Comparison of ENCODE assay signal across 9 cellular contexts in genomic region chrX:40402771-40403533, GRCh38.
DNase-seq lines count a peak whose midpoint lies in the region; ATAC-seq and TF ChIP-seq lines count a peak whose summit lies in the region.
"Had no signal": no experiment of that assay in that cellular context is flagged by ENCODE, and none has a peak within 500 bp of the region (broad histone marks: within the 10 kb centered on the region; RNA-seq: fewer than 3 reads in every experiment).

No MANE protein-coding gene starts in this region.

- no peaks in the 10 kb centered on the region for H3K27me3 Mint-ChIP-seq in CD8-positive, alpha-beta T cell (ENCODE audit: low read depth)
- H3K27me3 Mint-ChIP-seq: stimulated activated naive CD8-positive, alpha-beta T cell treated with anti-CD3 and anti-CD28 coated beads, Interleukin-15, Interleukin-2, amounts not matched to agents 100 ng/mL and 50 ng/mL, for 24 hours had no signal

- CTCF ChIA-PET in AG04449 (lab: Yijun Ruan, JAX), result no interaction called here
- CTCF ChIA-PET in CD8-positive, alpha-beta T cell (lab: Charles Lee), result no interaction called here

- peaks cover 2% of the 10 kb centered on the region for H3K27me3 ChIP-seq in WERI-Rb-1 (ENCODE audit: insufficient read depth, low read depth, severe bottlenecking)
- H3K27me3 ChIP-seq in CD8-positive, alpha-beta T cell (ENCODE audit: insufficient read depth, low read length), result no peaks in the 10 kb centered on the region

- H3K4me1 ChIP-seq in CD8-positive, alpha-beta T cell (ENCODE audit: insufficient read depth, low read length), result no peaks in the 10 kb centered on the region

- peaks cover under 1% of the 10 kb centered on the region for H3K9me3 Mint-ChIP-seq in CD8-positive, alpha-beta T cell
- H3K9me3 Mint-ChIP-seq: stimulated activated naive CD8-positive, alpha-beta T cell treated with anti-CD3 and anti-CD28 coated beads, Interleukin-15, Interleukin-2, amounts not matched to agents 100 ng/mL and 50 ng/mL, for 24 hours had no signal

- TF ChIP-seq CTCF in AG04449 (IDR thresholded peaks at IDR 0.05; ENCODE audit: insufficient read depth, low read length, missing control alignments), result no peak
- TF ChIP-seq CTCF in WERI-Rb-1 (IDR thresholded peaks at IDR 0.05; ENCODE audit: low read depth, low read length), result no peak
- no peak for TF ChIP-seq CTCF in CD8-positive, alpha-beta T cell (IDR thresholded peaks at IDR 0.05)

- POLR2A ChIA-PET in AG04449 (lab: Yijun Ruan, JAX), result no interaction called here
- POLR2A ChIA-PET in CD8-positive, alpha-beta T cell (lab: Charles Lee), result interaction anchor here (0.6 kb wide), 1 partner anchor 146 kb away, joined by 3 read pairs; no protein-coding TSS in a partner anchor

- no peak overlapping the region for H3K27ac Mint-ChIP-seq in CD8-positive, alpha-beta T cell
- H3K27ac Mint-ChIP-seq: stimulated activated naive CD8-positive, alpha-beta T cell treated with anti-CD3 and anti-CD28 coated beads, Interleukin-15, Interleukin-2, amounts not matched to agents 100 ng/mL and 50 ng/mL, for 24 hours had no signal

- H3K4me1 Mint-ChIP-seq in CD8-positive, alpha-beta T cell (ENCODE audit: low read depth), result no peaks in the 10 kb centered on the region

- H3K4me3 Mint-ChIP-seq in CD8-positive, alpha-beta T cell, result no peak overlapping the region
- H3K4me3 Mint-ChIP-seq: stimulated activated naive CD8-positive, alpha-beta T cell treated with anti-CD3 and anti-CD28 coated beads, Interleukin-15, Interleukin-2, amounts not matched to agents 100 ng/mL and 50 ng/mL, for 24 hours had no signal

- ATAC-seq in GM19023 (IDR thresholded peaks at IDR 0.05; ENCODE audit: unreplicated experiment) (peak; percentile 47), left colon (peak; percentile 39)
- ATAC-seq in CD8-positive, alpha-beta T cell, result no peak

- H3K36me3 Mint-ChIP-seq in CD8-positive, alpha-beta T cell, result no peaks in the 10 kb centered on the region

- peaks cover 4% of the 10 kb centered on the region for H3K9me3 ChIP-seq in WERI-Rb-1 (ENCODE audit: severe bottlenecking)
- H3K9me3 ChIP-seq in CD8-positive, alpha-beta T cell (ENCODE audit: low read length), result no peaks in the 10 kb centered on the region

- H3K36me3 ChIP-seq in WERI-Rb-1, result no peaks in the 10 kb centered on the region
- no peaks in the 10 kb centered on the region for H3K36me3 ChIP-seq in CD8-positive, alpha-beta T cell (ENCODE audit: insufficient read depth, low read length)

- DNase-seq in AG04449 (ENCODE audit: low read depth, low spot score), result peak; percentile 3
- DNase-seq in WERI-Rb-1, result peak; percentile 26
- peak; percentile 15 to 41 for DNase-seq in left colon
- DNase-seq in NCI-H1092 (lab: John Stamatoyannopoulos, UW), result no peak
- no peak for DNase-seq in activated T-cell treated with anti-CD3 and anti-CD28 coated beads, Interleukin-2, amount 50 U/mL, for 1 hour
- DNase-seq in T-helper 1 cell, result no peak
- no peak for DNase-seq in CD8-positive, alpha-beta T cell

- H3K27ac ChIP-seq in WERI-Rb-1, result no peak overlapping the region
- H3K27ac ChIP-seq in CD8-positive, alpha-beta T cell (ENCODE audit: low read depth, low read length), result no peak overlapping the region

- H3K4me3 ChIP-seq in AG04449 (ENCODE audit: low read depth, low read length) (no peak overlapping the region), WERI-Rb-1 (ENCODE audit: low read depth, low read length) (no peak overlapping the region)
- no peak overlapping the region for H3K4me3 ChIP-seq in CD8-positive, alpha-beta T cell (ENCODE audit: low read depth, low read length)

- intact Hi-C loops in left colon (cut with DNase I, micrococcal nuclease), result no loop called here
- intact Hi-C loops in CD8-positive, alpha-beta T cell (cut with DNase I, micrococcal nuclease), result no loop called here

Comparison
In these comparisons a context has a peak if more than half of its experiments do, and no peak if none do; other contexts are left out.
1. DNase-seq: peak in AG04449 (single experiment), WERI-Rb-1 (single experiment) and left colon (2 of 2); none in NCI-H1092 (single experiment), activated T-cell treated with anti-CD3 and anti-CD28 coated beads, Interleukin-2, amount 50 U/mL, for 1 hour (single experiment), T-helper 1 cell (0 of 5) and CD8-positive, alpha-beta T cell (0 of 7).